In genomic region chr9:98974994-98975712, GRCh38 we compare ENCODE assay signal across 8 cellular contexts. TPM values are rescaled to one million over a fixed set of nuclear protein-coding genes. Genes with fewer than 3 reads are reported as not detected.
A peak's percentile ranks its signal among the peaks of the same experiment; 100 is the strongest.
DNase-seq lines count a peak whose midpoint lies in the region; ATAC-seq, FAIRE-seq and TF ChIP-seq lines count a peak whose summit lies in the region.

No MANE protein-coding gene starts in this region.

- peak; percentile 32 for TF ChIP-seq EP300 in neural cell (conservative IDR thresholded peaks at IDR 0.05; ENCODE audit: poor library complexity, severe bottlenecking)

- no peaks in the 10 kb centered on the region for H3K27me3 ChIP-seq in neural cell (ENCODE audit: insufficient read depth, low read depth, low read length)

- no peaks in the 10 kb centered on the region for H3F3A ChIP-seq in neural cell (ENCODE audit: insufficient read depth, low read length, poor library complexity, severe bottlenecking)

- no peaks in the 10 kb centered on the region for H3K36me3 ChIP-seq in neural cell (ENCODE audit: insufficient read depth, low read length)

- peaks cover 7% of the 10 kb centered on the region for H3K27me3 Mint-ChIP-seq in stimulated activated naive CD8-positive, alpha-beta T cell treated with anti-CD3 and anti-CD28 coated beads, Interleukin-15, Interleukin-2, amounts not matched to agents 100 ng/mL and 50 ng/mL, for 24 hours

- ATAC-seq in GM21423 (IDR thresholded peaks at IDR 0.05; ENCODE audit: unreplicated experiment) = peak; percentile 78

- peak overlapping the region; percentile 39 for H3K4me3 Mint-ChIP-seq in stimulated activated naive CD8-positive, alpha-beta T cell treated with anti-CD3 and anti-CD28 coated beads, Interleukin-15, Interleukin-2, amounts not matched to agents 100 ng/mL and 50 ng/mL, for 24 hours

- peak overlapping the region; percentile 63 for H3K4me2 ChIP-seq in neural cell (ENCODE audit: low read length)

- H4K20me1 ChIP-seq in neural cell (ENCODE audit: insufficient read depth) = no peaks in the 10 kb centered on the region

- H3K9me3 ChIP-seq in neural cell (ENCODE audit: low read length) = no peaks in the 10 kb centered on the region

- DNase-seq in D341Med (ENCODE audit: low spot score) (peak; percentile 94), HuH-7 (ENCODE audit: low spot score) (peak; percentile 89), RCC 7860 (ENCODE audit: low spot score) (peak; percentile 36), fibroblast of villous mesenchyme (ENCODE audit: low read depth) (peak; percentile 77)
- peak; percentile 69 to 75 for DNase-seq in activated T-helper 1 cell treated with anti-CD3 and anti-CD28 coated beads, Interleukin-2, amount 50 U/mL, for 16 hours (ENCODE audit: low read depth in 1 of 2, low spot score in 1 of 2)

- peak overlapping the region; percentile 57 for H3K9ac ChIP-seq in neural cell (ENCODE audit: low read length)

- H3K27ac Mint-ChIP-seq in stimulated activated naive CD8-positive, alpha-beta T cell treated with anti-CD3 and anti-CD28 coated beads, Interleukin-15, Interleukin-2, amounts not matched to agents 100 ng/mL and 50 ng/mL, for 24 hours = no peak overlapping the region

- TF ChIP-seq CTCF in fibroblast of villous mesenchyme (IDR thresholded peaks at IDR 0.05; ENCODE audit: insufficient read depth, low read depth, low read length) = peak; percentile 97
- TF ChIP-seq CTCF in neural cell (IDR thresholded peaks at IDR 0.05; ENCODE audit: poor library complexity, severe bottlenecking) = peak; percentile 98

- TF ChIP-seq RAD21 in neural cell (conservative IDR thresholded peaks at IDR 0.05) = peak; percentile 81

- no peaks in the 10 kb centered on the region for H3K9me2 ChIP-seq in neural cell (ENCODE audit: insufficient read depth, low read length)

- no peak overlapping the region for H2AFZ ChIP-seq in neural cell (ENCODE audit: low read depth, low read length)

- FAIRE-seq in RCC 7860 (lab: Jason Lieb, UNC) = no peak

- H3K9me3 Mint-ChIP-seq in stimulated activated naive CD8-positive, alpha-beta T cell treated with anti-CD3 and anti-CD28 coated beads, Interleukin-15, Interleukin-2, amounts not matched to agents 100 ng/mL and 50 ng/mL, for 24 hours = no peaks in the 10 kb centered on the region

- peak overlapping the region; percentile 46 for H3K27ac ChIP-seq in neural cell (ENCODE audit: low read length)

- no peaks in the 10 kb centered on the region for H3K36me3 Mint-ChIP-seq in stimulated activated naive CD8-positive, alpha-beta T cell treated with anti-CD3 and anti-CD28 coated beads, Interleukin-15, Interleukin-2, amounts not matched to agents 100 ng/mL and 50 ng/mL, for 24 hours (ENCODE audit: low read depth)

- H3K79me2 ChIP-seq in neural cell (replicated peaks; ENCODE audit: insufficient read depth, low read length) = no peaks in the 10 kb centered on the region

- H3K4me1 Mint-ChIP-seq in stimulated activated naive CD8-positive, alpha-beta T cell treated with anti-CD3 and anti-CD28 coated beads, Interleukin-15, Interleukin-2, amounts not matched to agents 100 ng/mL and 50 ng/mL, for 24 hours (ENCODE audit: low read depth) = peaks cover 5% of the 10 kb centered on the region

- H3K4me3 ChIP-seq in fibroblast of villous mesenchyme (ENCODE audit: low read depth, low read length) = peak overlapping the region; percentile 34
- H3K4me3 ChIP-seq in neural cell (ENCODE audit: low read length) = peak overlapping the region; percentile 61

TF ChIP-seq in neural cell, 6 proteins besides CTCF, POLR2A, EP300 and RAD21:
- TF ChIP-seq MXI1 (conservative IDR thresholded peaks at IDR 0.05; ENCODE audit: poor library complexity, severe bottlenecking) (no peak), TAF1 (IDR thresholded peaks at IDR 0.05; ENCODE audit: low read depth) (no peak), EZH2 (IDR thresholded peaks at IDR 0.05; ENCODE audit: borderline replicate concordance, insufficient read depth, low read length, poor library complexity, severe bottlenecking) (no peak), SMC3 (conservative IDR thresholded peaks at IDR 0.05; ENCODE audit: poor library complexity) (peak; percentile 87), POLR2AphosphoS5 (IDR thresholded peaks at IDR 0.05) (no peak)
- TF ChIP-seq, protein P1, sequence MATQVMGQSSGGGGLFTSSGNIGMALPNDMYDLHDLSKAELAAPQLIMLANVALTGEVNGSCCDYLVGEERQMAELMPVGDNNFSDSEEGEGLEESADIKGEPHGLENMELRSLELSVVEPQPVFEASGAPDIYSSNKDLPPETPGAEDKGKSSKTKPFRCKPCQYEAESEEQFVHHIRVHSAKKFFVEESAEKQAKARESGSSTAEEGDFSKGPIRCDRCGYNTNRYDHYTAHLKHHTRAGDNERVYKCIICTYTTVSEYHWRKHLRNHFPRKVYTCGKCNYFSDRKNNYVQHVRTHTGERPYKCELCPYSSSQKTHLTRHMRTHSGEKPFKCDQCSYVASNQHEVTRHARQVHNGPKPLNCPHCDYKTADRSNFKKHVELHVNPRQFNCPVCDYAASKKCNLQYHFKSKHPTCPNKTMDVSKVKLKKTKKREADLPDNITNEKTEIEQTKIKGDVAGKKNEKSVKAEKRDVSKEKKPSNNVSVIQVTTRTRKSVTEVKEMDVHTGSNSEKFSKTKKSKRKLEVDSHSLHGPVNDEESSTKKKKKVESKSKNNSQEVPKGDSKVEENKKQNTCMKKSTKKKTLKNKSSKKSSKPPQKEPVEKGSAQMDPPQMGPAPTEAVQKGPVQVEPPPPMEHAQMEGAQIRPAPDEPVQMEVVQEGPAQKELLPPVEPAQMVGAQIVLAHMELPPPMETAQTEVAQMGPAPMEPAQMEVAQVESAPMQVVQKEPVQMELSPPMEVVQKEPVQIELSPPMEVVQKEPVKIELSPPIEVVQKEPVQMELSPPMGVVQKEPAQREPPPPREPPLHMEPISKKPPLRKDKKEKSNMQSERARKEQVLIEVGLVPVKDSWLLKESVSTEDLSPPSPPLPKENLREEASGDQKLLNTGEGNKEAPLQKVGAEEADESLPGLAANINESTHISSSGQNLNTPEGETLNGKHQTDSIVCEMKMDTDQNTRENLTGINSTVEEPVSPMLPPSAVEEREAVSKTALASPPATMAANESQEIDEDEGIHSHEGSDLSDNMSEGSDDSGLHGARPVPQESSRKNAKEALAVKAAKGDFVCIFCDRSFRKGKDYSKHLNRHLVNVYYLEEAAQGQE (IDR thresholded peaks at IDR 0.05; ENCODE audit: borderline replicate concordance) = no peak

RNA-seq across cellular contexts. Expression of gene COL15A1, which starts 31.4 kb away (rescaled TPM):
- total RNA-seq in fibroblast of villous mesenchyme = 1.7 and 19.0 TPM in 2 replicates
- polyA plus RNA-seq in neural cell = 2.8 and 3.4 TPM in 2 replicates
- 4.9 and 5.0 TPM in 2 replicates for polyA minus RNA-seq in neural cell

Comparison
In these comparisons a context has a peak if more than half of its experiments do, and no peak if none do; other contexts are left out.
1. Peak in every context shown above with its lines: DNase-seq, ATAC-seq, H3K4me3 ChIP-seq and H3K27ac ChIP-seq.
2. DNase-seq: peak in every context shown above with its lines; median percentile 94 in D341Med; 89 in HuH-7; 77 in fibroblast of villous mesenchyme; 72 in activated T-helper 1 cell treated with anti-CD3 and anti-CD28 coated beads, Interleukin-2, amount 50 U/mL, for 16 hours; 36 in RCC 7860.